Comparison of ENCODE assay signal across 23 cellular contexts in genomic region chr18:56323673-56324072, GRCh38.
DNase-seq lines count a peak whose midpoint lies in the region; ATAC-seq, FAIRE-seq and TF ChIP-seq lines count a peak whose summit lies in the region.
"Had no signal": no experiment of that assay in that cellular context is flagged by ENCODE, and none has a peak within 500 bp of the region (broad histone marks: within the 10 kb centered on the region; RNA-seq: fewer than 3 reads in every experiment).

No MANE protein-coding gene starts in this region.

- H3K27me3 Mint-ChIP-seq in stimulated activated memory B cell treated with anti-CD40 and anti-IgM and Interleukin-4, amounts not matched to agents 10 μg/mL and 1 μg/mL and 100 μg/mL, for 72 hours: no peaks in the 10 kb centered on the region
- H3K27me3 Mint-ChIP-seq: IgD-negative memory B cell had no signal

- no peak for TF ChIP-seq CTCF in D721Med (IDR thresholded peaks at IDR 0.05; ENCODE audit: insufficient read depth, missing control alignments)

- no peaks in the 10 kb centered on the region for H3K4me1 ChIP-seq in SJCRH30
- H3K4me1 ChIP-seq: A549, Peyer's patch had no signal

- no peaks in the 10 kb centered on the region for H3K36me3 ChIP-seq in H7 (replicated peaks; ENCODE audit: control insufficient read depth, insufficient read depth, low read length)
- no peaks in the 10 kb centered on the region for H3K36me3 ChIP-seq in SJCRH30
- H3K36me3 ChIP-seq: HAP-1, MG63, Peyer's patch had no signal

- H3K4me3 Mint-ChIP-seq in stimulated activated memory B cell treated with anti-CD40 and anti-IgM and Interleukin-4, amounts not matched to agents 10 μg/mL and 1 μg/mL and 100 μg/mL, for 72 hours: no peak overlapping the region
- H3K4me3 Mint-ChIP-seq: IgD-negative memory B cell had no signal

- H3K9me3 ChIP-seq in SJCRH30 (replicated peaks): no peaks in the 10 kb centered on the region
- H3K9me3 ChIP-seq: A549, HAP-1, MG63, Peyer's patch had no signal

- H3K36me3 Mint-ChIP-seq in stimulated activated memory B cell treated with anti-CD40 and anti-IgM and Interleukin-4, amounts not matched to agents 10 μg/mL and 1 μg/mL and 100 μg/mL, for 72 hours: no peaks in the 10 kb centered on the region

- no peak for DNase-seq in D721Med (ENCODE audit: insufficient read length, low spot score)
- peak; percentile 15 for DNase-seq in H7
- peak; percentile 36 for DNase-seq in ecto neural progenitor cell (ENCODE audit: low spot score)
- DNase-seq in SJCRH30: no peak
- DNase-seq in CD1c-positive myeloid dendritic cell (ENCODE audit: extremely low spot score): no peak
- DNase-seq: C1 segment of cervical spinal cord, DMS 273 treated with DMSO at 0.1 percent for 48 hours, DND-41, Kasumi-1, MG63, NCI-H1048, NCI-H1436, NCI-H2029, NCI-H2171 treated with DMSO at 0.1 percent for 48 hours, NCI-H446 treated with DMSO at 0.1 percent for 48 hours, Peyer's patch had no signal

- no peaks in the 10 kb centered on the region for H3K27me3 ChIP-seq in H7 (ENCODE audit: control insufficient read depth, insufficient read depth, low read length)
- no peaks in the 10 kb centered on the region for H3K27me3 ChIP-seq in SJCRH30
- H3K27me3 ChIP-seq: MG63, Peyer's patch had no signal

- peak; percentile 32 for FAIRE-seq in D721Med (lab: Jason Lieb, UNC)
- FAIRE-seq: A549, G401.6, GM12892 had no signal

- ATAC-seq in stimulated activated memory B cell treated with anti-CD40 and anti-IgM and Interleukin-4, amounts not matched to agents 10 μg/mL and 1 μg/mL and 100 μg/mL, for 72 hours: peak; percentile 24
- ATAC-seq in HG03520 (IDR thresholded peaks at IDR 0.05; ENCODE audit: unreplicated experiment): no peak
- ATAC-seq: A549 had no signal

- no peak overlapping the region for H3K27ac ChIP-seq in SJCRH30
- H3K27ac ChIP-seq: A549, Peyer's patch had no signal

- peak overlapping the region; percentile 23 for H3K27ac Mint-ChIP-seq in stimulated activated memory B cell treated with anti-CD40 and anti-IgM and Interleukin-4, amounts not matched to agents 10 μg/mL and 1 μg/mL and 100 μg/mL, for 72 hours
- H3K27ac Mint-ChIP-seq: IgD-negative memory B cell had no signal

- no peak overlapping the region for H3K4me3 ChIP-seq in H7 (ENCODE audit: insufficient read depth, low read depth, low read length)
- H3K4me3 ChIP-seq in SJCRH30: no peak overlapping the region
- H3K4me3 ChIP-seq: A549, HAP-1, MG63, Peyer's patch had no signal

- H3K4me1 Mint-ChIP-seq in stimulated activated memory B cell treated with anti-CD40 and anti-IgM and Interleukin-4, amounts not matched to agents 10 μg/mL and 1 μg/mL and 100 μg/mL, for 72 hours: peaks cover 36% of the 10 kb centered on the region

- H3K9me3 Mint-ChIP-seq in stimulated activated memory B cell treated with anti-CD40 and anti-IgM and Interleukin-4, amounts not matched to agents 10 μg/mL and 1 μg/mL and 100 μg/mL, for 72 hours: no peaks in the 10 kb centered on the region
- H3K9me3 Mint-ChIP-seq: IgD-negative memory B cell had no signal

Comparison
In these comparisons a context has a peak if more than half of its experiments do, and no peak if none do; other contexts are left out.
1. DNase-seq: peak in H7 (single experiment) and ecto neural progenitor cell (single experiment); none in D721Med (single experiment), SJCRH30 (0 of 2) and CD1c-positive myeloid dendritic cell (single experiment).